Comparison of ENCODE assay signal across 18 cellular contexts in the genomic region with DNA sequence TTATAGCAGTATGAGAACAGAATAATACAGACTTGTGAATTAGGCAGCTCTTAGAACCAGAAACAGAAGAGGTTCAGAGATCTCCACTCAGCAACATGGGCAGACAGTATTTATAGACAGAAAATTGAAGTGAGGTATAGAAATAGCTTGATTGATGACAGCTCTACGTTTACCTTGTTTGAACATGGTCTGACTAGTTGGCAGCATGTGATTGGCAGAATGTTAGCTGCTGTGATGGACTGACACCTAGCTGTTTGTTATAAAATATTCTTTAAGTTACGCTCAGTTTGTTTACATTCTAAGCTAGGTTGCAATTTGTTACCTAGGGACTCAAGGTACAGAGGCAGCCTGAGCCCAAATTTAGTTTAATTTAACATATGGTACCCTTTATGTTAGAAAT.
A peak's percentile ranks its signal among the peaks of the same experiment; 100 is the strongest.
DNase-seq lines count a peak whose midpoint lies in the region; ATAC-seq and TF ChIP-seq lines count a peak whose summit lies in the region.
"Had no signal": no experiment of that assay in that cellular context is flagged by ENCODE, and none has a peak within 500 bp of the region (broad histone marks: within the 10 kb centered on the region; RNA-seq: fewer than 3 reads in every experiment).

No MANE protein-coding gene starts in this region.

- no peak overlapping the region for H2AFZ ChIP-seq in SK-N-SH (ENCODE audit: low read depth)
- H2AFZ ChIP-seq: GM23338 had no signal

- no peak overlapping the region for H3K4me3 ChIP-seq in SK-N-SH (ENCODE audit: low read depth in 2 of 2, low read length in 1 of 2)
- H3K4me3 ChIP-seq: A549, GM23338 had no signal

- TF ChIP-seq CTCF in SK-N-SH (IDR thresholded peaks at IDR 0.05) (no peak), VCaP (conservative IDR thresholded peaks at IDR 0.05) (peak; percentile 32; the same call in 1 of the 2 replicates), omental fat pad (IDR thresholded peaks at IDR 0.05) (no peak)

- peak; percentile 34; the same call in 1 of the 2 replicates for TF ChIP-seq RAD21 in SK-N-SH (IDR thresholded peaks at IDR 0.05; ENCODE audit: low read length)

- no peak overlapping the region for H3K27ac ChIP-seq in SK-N-SH (ENCODE audit: low read depth in 2 of 2, low read length in 1 of 2)
- no peak overlapping the region for H3K27ac ChIP-seq in VCaP
- H3K27ac ChIP-seq: 22Rv1, A549, C4-2B had no signal

- peak; percentile 6 for DNase-seq in NCI-H1105 treated with DMSO at 0.1 percent for 48 hours (lab: John Stamatoyannopoulos, UW)
- DNase-seq in NCI-H1105 (lab: John Stamatoyannopoulos, UW): no peak
- DNase-seq in SK-N-SH: no peak
- no peak for DNase-seq in DMS 273 treated with DMSO at 0.1 percent for 48 hours (lab: John Stamatoyannopoulos, UW)
- no peak for DNase-seq in omental fat pad (ENCODE audit: low spot score)
- DNase-seq: AML-193; Caco-2; CD4-positive, alpha-beta T cell; DMS153; DMS79; GDM1; HCEC 1CT had no signal

- ATAC-seq in SK-N-SH treated with all-trans-retinoic acid at 6 μM for 48 hours (no peak), omental fat pad (ENCODE audit: low FRiP score) (no peak)
- ATAC-seq: A549, GM23338 had no signal

- no peak overlapping the region for H3K9ac ChIP-seq in SK-N-SH

- no peaks in the 10 kb centered on the region for H4K20me1 ChIP-seq in SK-N-SH (ENCODE audit: insufficient read depth)

- H3K27me3 ChIP-seq in SK-N-SH (ENCODE audit: insufficient read depth): no peaks in the 10 kb centered on the region

- H3K79me2 ChIP-seq in SK-N-SH (ENCODE audit: insufficient read depth): no peaks in the 10 kb centered on the region

- CTCF ChIA-PET in SK-N-SH (lab: Yijun Ruan, JAX): interaction anchor here (0.8 to 1.2 kb wide), 2 partner anchors 74 to 140 kb away, joined by 3 to 6 read pairs; a partner anchor contains a TSS

- H3K4me1 ChIP-seq in SK-N-SH (ENCODE audit: control insufficient read depth in 1 of 2, insufficient read depth in 2 of 2, low read depth in 1 of 2, low read length in 1 of 2): no peaks in the 10 kb centered on the region; a peak in 2 of 4 replicates
- H3K4me1 ChIP-seq: A549, Caco-2 had no signal

- no peak overlapping the region for H3K4me2 ChIP-seq in SK-N-SH
- H3K4me2 ChIP-seq: A549, GM23338 had no signal

- no peaks in the 10 kb centered on the region for H3K36me3 ChIP-seq in SK-N-SH (replicated peaks in 1 of 2; ENCODE audit: control insufficient read depth in 1 of 2, insufficient read depth in 2 of 2, low read length in 1 of 2)

- no peaks in the 10 kb centered on the region for H3F3A ChIP-seq in SK-N-SH (replicated peaks; ENCODE audit: insufficient read depth)

- no peak for TF ChIP-seq EP300 in SK-N-SH (IDR thresholded peaks at IDR 0.05; ENCODE audit: borderline replicate concordance in 1 of 2, low read depth in 1 of 2, low read length in 1 of 2)

- POLR2A ChIA-PET in SK-N-SH (lab: Yijun Ruan, JAX): no interaction called here

- 24% methylated on average over 2 of the region's 2 CpGs for WGBS in SK-N-SH (ENCODE audit: low lambda C conversion rate)

- H3K9me2 ChIP-seq in SK-N-SH: no peaks in the 10 kb centered on the region

- no peaks in the 10 kb centered on the region for H3K9me3 ChIP-seq in SK-N-SH
- H3K9me3 ChIP-seq: A549, Caco-2 had no signal

TF ChIP-seq in SK-N-SH, 30 proteins besides CTCF, POLR2A, EP300 and RAD21:
- TF ChIP-seq ELF1 (IDR thresholded peaks at IDR 0.05) (no peak), EZH2phosphoT487 (IDR thresholded peaks at IDR 0.05; ENCODE audit: borderline replicate concordance, low read depth) (no peak), FOXM1 (IDR thresholded peaks at IDR 0.05; ENCODE audit: low read depth) (no peak), NRF1 (IDR thresholded peaks at IDR 0.05; ENCODE audit: low read depth, low read length) (no peak), MEF2A (IDR thresholded peaks at IDR 0.05; ENCODE audit: borderline replicate concordance, low read depth) (no peak), FOSL2 (IDR thresholded peaks at IDR 0.05; ENCODE audit: borderline replicate concordance, low read depth) (no peak), POLR2AphosphoS5 (IDR thresholded peaks at IDR 0.05; ENCODE audit: low read depth, low read length) (no peak), CHD2 (IDR thresholded peaks at IDR 0.05; ENCODE audit: low read length, partially characterized antibody) (no peak), RXRA (IDR thresholded peaks at IDR 0.05; ENCODE audit: borderline replicate concordance, low read depth) (no peak)
- TF ChIP-seq, protein P1, sequence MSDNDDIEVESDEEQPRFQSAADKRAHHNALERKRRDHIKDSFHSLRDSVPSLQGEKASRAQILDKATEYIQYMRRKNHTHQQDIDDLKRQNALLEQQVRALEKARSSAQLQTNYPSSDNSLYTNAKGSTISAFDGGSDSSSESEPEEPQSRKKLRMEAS (IDR thresholded peaks at IDR 0.05; ENCODE audit: low read depth): no peak
- TF ChIP-seq, protein P2, sequence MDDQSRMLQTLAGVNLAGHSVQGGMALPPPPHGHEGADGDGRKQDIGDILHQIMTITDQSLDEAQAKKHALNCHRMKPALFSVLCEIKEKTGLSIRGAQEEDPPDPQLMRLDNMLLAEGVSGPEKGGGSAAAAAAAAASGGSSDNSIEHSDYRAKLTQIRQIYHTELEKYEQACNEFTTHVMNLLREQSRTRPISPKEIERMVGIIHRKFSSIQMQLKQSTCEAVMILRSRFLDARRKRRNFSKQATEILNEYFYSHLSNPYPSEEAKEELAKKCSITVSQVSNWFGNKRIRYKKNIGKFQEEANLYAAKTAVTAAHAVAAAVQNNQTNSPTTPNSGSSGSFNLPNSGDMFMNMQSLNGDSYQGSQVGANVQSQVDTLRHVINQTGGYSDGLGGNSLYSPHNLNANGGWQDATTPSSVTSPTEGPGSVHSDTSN (IDR thresholded peaks at IDR 0.05): no peak
- TF ChIP-seq, protein P3, sequence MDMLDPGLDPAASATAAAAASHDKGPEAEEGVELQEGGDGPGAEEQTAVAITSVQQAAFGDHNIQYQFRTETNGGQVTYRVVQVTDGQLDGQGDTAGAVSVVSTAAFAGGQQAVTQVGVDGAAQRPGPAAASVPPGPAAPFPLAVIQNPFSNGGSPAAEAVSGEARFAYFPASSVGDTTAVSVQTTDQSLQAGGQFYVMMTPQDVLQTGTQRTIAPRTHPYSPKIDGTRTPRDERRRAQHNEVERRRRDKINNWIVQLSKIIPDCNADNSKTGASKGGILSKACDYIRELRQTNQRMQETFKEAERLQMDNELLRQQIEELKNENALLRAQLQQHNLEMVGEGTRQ (IDR thresholded peaks at IDR 0.05; ENCODE audit: borderline replicate concordance, low read depth, low read length): no peak

TF ChIP-seq in SK-N-SH treated with all-trans-retinoic acid at 6 μM for 48 hours, 23 proteins besides CTCF, POLR2A, EP300 and RAD21:
- TF ChIP-seq ZFP3 (CRISPR knock-in tag; IDR thresholded peaks at IDR 0.05) (no peak), ESRRG (CRISPR knock-in tag; IDR thresholded peaks at IDR 0.05) (no peak), ARNTL (CRISPR knock-in tag; IDR thresholded peaks at IDR 0.05; ENCODE audit: borderline replicate concordance, low read depth) (no peak), ZFP30 (CRISPR knock-in tag; IDR thresholded peaks at IDR 0.05) (no peak), ISL1 (CRISPR knock-in tag; IDR thresholded peaks at IDR 0.05) (no peak), ZNF8 (CRISPR knock-in tag; IDR thresholded peaks at IDR 0.05) (no peak)
- TF ChIP-seq, protein P4, sequence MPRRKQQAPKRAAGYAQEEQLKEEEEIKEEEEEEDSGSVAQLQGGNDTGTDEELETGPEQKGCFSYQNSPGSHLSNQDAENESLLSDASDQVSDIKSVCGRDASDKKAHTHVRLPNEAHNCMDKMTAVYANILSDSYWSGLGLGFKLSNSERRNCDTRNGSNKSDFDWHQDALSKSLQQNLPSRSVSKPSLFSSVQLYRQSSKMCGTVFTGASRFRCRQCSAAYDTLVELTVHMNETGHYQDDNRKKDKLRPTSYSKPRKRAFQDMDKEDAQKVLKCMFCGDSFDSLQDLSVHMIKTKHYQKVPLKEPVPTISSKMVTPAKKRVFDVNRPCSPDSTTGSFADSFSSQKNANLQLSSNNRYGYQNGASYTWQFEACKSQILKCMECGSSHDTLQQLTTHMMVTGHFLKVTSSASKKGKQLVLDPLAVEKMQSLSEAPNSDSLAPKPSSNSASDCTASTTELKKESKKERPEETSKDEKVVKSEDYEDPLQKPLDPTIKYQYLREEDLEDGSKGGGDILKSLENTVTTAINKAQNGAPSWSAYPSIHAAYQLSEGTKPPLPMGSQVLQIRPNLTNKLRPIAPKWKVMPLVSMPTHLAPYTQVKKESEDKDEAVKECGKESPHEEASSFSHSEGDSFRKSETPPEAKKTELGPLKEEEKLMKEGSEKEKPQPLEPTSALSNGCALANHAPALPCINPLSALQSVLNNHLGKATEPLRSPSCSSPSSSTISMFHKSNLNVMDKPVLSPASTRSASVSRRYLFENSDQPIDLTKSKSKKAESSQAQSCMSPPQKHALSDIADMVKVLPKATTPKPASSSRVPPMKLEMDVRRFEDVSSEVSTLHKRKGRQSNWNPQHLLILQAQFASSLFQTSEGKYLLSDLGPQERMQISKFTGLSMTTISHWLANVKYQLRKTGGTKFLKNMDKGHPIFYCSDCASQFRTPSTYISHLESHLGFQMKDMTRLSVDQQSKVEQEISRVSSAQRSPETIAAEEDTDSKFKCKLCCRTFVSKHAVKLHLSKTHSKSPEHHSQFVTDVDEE (CRISPR knock-in tag; IDR thresholded peaks at IDR 0.05): no peak
- TF ChIP-seq, protein P5, sequence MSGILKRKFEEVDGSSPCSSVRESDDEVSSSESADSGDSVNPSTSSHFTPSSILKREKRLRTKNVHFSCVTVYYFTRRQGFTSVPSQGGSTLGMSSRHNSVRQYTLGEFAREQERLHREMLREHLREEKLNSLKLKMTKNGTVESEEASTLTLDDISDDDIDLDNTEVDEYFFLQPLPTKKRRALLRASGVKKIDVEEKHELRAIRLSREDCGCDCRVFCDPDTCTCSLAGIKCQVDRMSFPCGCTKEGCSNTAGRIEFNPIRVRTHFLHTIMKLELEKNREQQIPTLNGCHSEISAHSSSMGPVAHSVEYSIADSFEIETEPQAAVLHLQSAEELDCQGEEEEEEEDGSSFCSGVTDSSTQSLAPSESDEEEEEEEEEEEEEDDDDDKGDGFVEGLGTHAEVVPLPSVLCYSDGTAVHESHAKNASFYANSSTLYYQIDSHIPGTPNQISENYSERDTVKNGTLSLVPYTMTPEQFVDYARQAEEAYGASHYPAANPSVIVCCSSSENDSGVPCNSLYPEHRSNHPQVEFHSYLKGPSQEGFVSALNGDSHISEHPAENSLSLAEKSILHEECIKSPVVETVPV (CRISPR knock-in tag; IDR thresholded peaks at IDR 0.05): no peak
- TF ChIP-seq, protein P6, sequence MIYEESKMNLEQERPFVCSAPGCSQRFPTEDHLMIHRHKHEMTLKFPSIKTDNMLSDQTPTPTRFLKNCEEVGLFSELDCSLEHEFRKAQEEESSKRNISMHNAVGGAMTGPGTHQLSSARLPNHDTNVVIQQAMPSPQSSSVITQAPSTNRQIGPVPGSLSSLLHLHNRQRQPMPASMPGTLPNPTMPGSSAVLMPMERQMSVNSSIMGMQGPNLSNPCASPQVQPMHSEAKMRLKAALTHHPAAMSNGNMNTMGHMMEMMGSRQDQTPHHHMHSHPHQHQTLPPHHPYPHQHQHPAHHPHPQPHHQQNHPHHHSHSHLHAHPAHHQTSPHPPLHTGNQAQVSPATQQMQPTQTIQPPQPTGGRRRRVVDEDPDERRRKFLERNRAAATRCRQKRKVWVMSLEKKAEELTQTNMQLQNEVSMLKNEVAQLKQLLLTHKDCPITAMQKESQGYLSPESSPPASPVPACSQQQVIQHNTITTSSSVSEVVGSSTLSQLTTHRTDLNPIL (CRISPR knock-in tag; IDR thresholded peaks at IDR 0.05; ENCODE audit: low read depth): no peak
